Comparison of ENCODE assay signal across 20 cellular contexts in the genomic region with DNA sequence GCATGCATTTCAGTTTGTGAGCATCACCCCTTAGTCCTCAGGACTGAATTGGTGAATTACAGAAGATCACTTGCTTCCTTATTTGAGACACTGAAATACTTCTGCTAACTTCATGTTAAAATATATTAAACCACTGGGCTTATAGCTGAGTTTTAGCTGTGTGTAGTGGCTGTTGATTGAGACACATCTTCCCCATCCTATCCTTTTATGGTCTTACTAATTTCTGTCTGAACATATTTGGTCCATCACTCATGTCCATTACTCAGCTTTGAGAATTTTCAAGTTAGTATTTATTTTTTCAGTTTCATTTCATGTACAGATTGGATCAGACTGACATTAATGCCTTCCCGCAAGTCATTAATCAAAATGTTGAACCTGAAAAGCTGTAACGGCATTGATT.
A peak's percentile ranks its signal among the peaks of the same experiment; 100 is the strongest.
DNase-seq lines count a peak whose midpoint lies in the region; ATAC-seq and TF ChIP-seq lines count a peak whose summit lies in the region.
"Had no signal": no experiment of that assay in that cellular context is flagged by ENCODE, and none has a peak within 500 bp of the region (broad histone marks: within the 10 kb centered on the region; RNA-seq: fewer than 3 reads in every experiment).

No MANE protein-coding gene starts in this region.

- peak overlapping the region; percentile 62; the same call in 1 of the 2 replicates for H4K5ac ChIP-seq in IMR-90 (ENCODE audit: low read depth, low read length)

- 0 out of 2 replicates have a peak overlapping the region, but pooled peaks have one; percentile 60 for H2AK5ac ChIP-seq in IMR-90 (ENCODE audit: low read depth, low read length)

- H3K18ac ChIP-seq in IMR-90 (ENCODE audit: low read depth, low read length) = peak overlapping the region; percentile 94; the same call in 1 of the 2 replicates

- ATAC-seq in IMR-90 (ENCODE audit: low read depth) (peak; percentile 37; the same call in 1 of the 2 replicates), GM21619 (IDR thresholded peaks at IDR 0.05; ENCODE audit: unreplicated experiment) (no peak), GM18505 (IDR thresholded peaks at IDR 0.05; ENCODE audit: unreplicated experiment) (no peak)
- ATAC-seq: gastroesophageal sphincter, left colon had no signal

- H4K8ac ChIP-seq in IMR-90 (ENCODE audit: low read depth in 2 of 2, low read length in 2 of 2) = peak overlapping the region; percentile 85 to 90

- H3K79me1 ChIP-seq in IMR-90 (ENCODE audit: low read depth in 1 of 2, low read length in 2 of 2) = no peaks in the 10 kb centered on the region

- H3K9ac ChIP-seq in IMR-90 (ENCODE audit: low read depth, low read length) = no peak overlapping the region; the same call in 1 of the 2 replicates

- intact Hi-C loops in IMR-90 (cut with micrococcal nuclease) = no loop called here

- H3K4ac ChIP-seq in IMR-90 (ENCODE audit: low read depth, low read length) = peak overlapping the region; percentile 81; the same call in 1 of the 2 replicates

- peaks cover 11% of the 10 kb centered on the region for H3K4me1 ChIP-seq in IMR-90 (ENCODE audit: control insufficient read depth, insufficient read depth, low read length)
- H3K4me1 ChIP-seq: gastroesophageal sphincter, SJCRH30, spleen, uterus had no signal

- TF ChIP-seq POLR2A in IMR-90 (IDR thresholded peaks at IDR 0.05; ENCODE audit: low read depth, low read length) (no peak), GM18505 (IDR thresholded peaks at IDR 0.05; ENCODE audit: borderline replicate concordance, extremely low read depth, insufficient read depth, insufficient read length) (no peak)

- H3K4me3 ChIP-seq in AG04449 (ENCODE audit: low read depth, low read length) = no peak overlapping the region
- H3K4me3 ChIP-seq in IMR-90 (ENCODE audit: insufficient read depth, low read depth, low read length) = no peak overlapping the region
- H3K4me3 ChIP-seq in brain microvascular endothelial cell (ENCODE audit: low read depth, low read length) = no peak overlapping the region
- H3K4me3 ChIP-seq: gastroesophageal sphincter, SJCRH30, spleen, uterus had no signal

- H3K9me3 ChIP-seq in IMR-90 (ENCODE audit: control insufficient read depth, insufficient read depth, low read length) = peaks cover 6% of the 10 kb centered on the region; the same call in 1 of the 2 replicates
- H3K9me3 ChIP-seq: gastroesophageal sphincter, SJCRH30, spleen, uterus had no signal

- CTCF ChIA-PET in AG04449 (lab: Yijun Ruan, JAX) (interaction anchor here (1.3 to 1.4 kb wide), 2 partner anchors 8 to 25 kb away, joined by 3 to 4 read pairs; no protein-coding TSS in a partner anchor), IMR-90 (lab: Yijun Ruan, JAX) (no interaction called here), RWPE1 (lab: Yijun Ruan, JAX) (no interaction called here)

- no TSS peak for BruUV-seq in IMR-90 (replicated peaks; lab: Mats Ljungman, UMichigan)

- H2BK120ac ChIP-seq in IMR-90 (ENCODE audit: low read depth, low read length) = peak overlapping the region; percentile 96

- H3K36me3 ChIP-seq in IMR-90 (ENCODE audit: control insufficient read depth, insufficient read depth, low read length) (no peaks in the 10 kb centered on the region), brain microvascular endothelial cell (replicated peaks) (no peaks in the 10 kb centered on the region)
- H3K36me3 ChIP-seq: gastroesophageal sphincter, SJCRH30, spleen, uterus had no signal

- H4K91ac ChIP-seq in IMR-90 (ENCODE audit: insufficient read depth, low read depth, low read length) = peak overlapping the region; percentile 91

- in situ Hi-C loops in IMR-90 (cut with MboI; ENCODE audit: low sequenced_read_pairs) = loop anchor here (25.0 kb wide), 1 partner anchor 969 kb away; a partner anchor contains a TSS
- in situ Hi-C loops in brain microvascular endothelial cell (cut with HindIII; ENCODE audit: low pct_ligation_motif_present, low sequenced_read_pairs) = no loop called here

- no CpG with 5 or more reads among the region's 2 CpGs for WGBS in IMR-90 (ENCODE audit: extremely low coverage in 2 of 2, insufficient read length in 1 of 2), 2 experiments

- TF ChIP-seq RAD21 in IMR-90 (IDR thresholded peaks at IDR 0.05; ENCODE audit: low read length) = no peak

- H3K27me3 ChIP-seq in IMR-90 (ENCODE audit: control insufficient read depth, insufficient read depth, low read length) (no peaks in the 10 kb centered on the region), brain microvascular endothelial cell (replicated peaks) (no peaks in the 10 kb centered on the region)
- H3K27me3 ChIP-seq: SJCRH30, uterus had no signal

- H2AFZ ChIP-seq in IMR-90 (replicated peaks; ENCODE audit: low read length, poor library complexity) = no peak overlapping the region

- POLR2A ChIA-PET in AG04449 (lab: Yijun Ruan, JAX) (no interaction called here), IMR-90 (lab: Charles Lee; ENCODE audit: unreplicated experiment) (no interaction called here), RWPE1 (lab: Yijun Ruan, JAX; ENCODE audit: low non-redundant PET) (no interaction called here)

- H2BK20ac ChIP-seq in IMR-90 (ENCODE audit: low read depth, low read length) = peak overlapping the region; percentile 94

- dilution Hi-C loops in IMR-90 (cut with HindIII; ENCODE audit: low sequenced_read_pairs, unreplicated experiment) = no loop called here

- peak overlapping the region; percentile 87 for H3K14ac ChIP-seq in IMR-90 (replicated peaks; ENCODE audit: low read depth, low read length)

- 0 out of 2 replicates have a peak, but pooled peaks cover 3% of the 10 kb centered on the region for H3K9me1 ChIP-seq in IMR-90 (ENCODE audit: insufficient read depth, low read length)

- H3K27ac ChIP-seq in IMR-90 (ENCODE audit: insufficient read depth, low read length) (0 out of 2 replicates have a peak overlapping the region, but pooled peaks have one; percentile 27), brain microvascular endothelial cell (peak overlapping the region; percentile 33), RWPE1 (no peak overlapping the region)
- H3K27ac ChIP-seq: gastroesophageal sphincter, SJCRH30, spleen, uterus, VCaP had no signal

- H2BK5ac ChIP-seq in IMR-90 (ENCODE audit: low read depth, low read length, poor library complexity, severe bottlenecking) = peak overlapping the region; percentile 87

- no peak for TF ChIP-seq CTCF in AG04449 (IDR thresholded peaks at IDR 0.05; ENCODE audit: insufficient read depth, low read length, missing control alignments)
- TF ChIP-seq CTCF in IMR-90 (conservative IDR thresholded peaks at IDR 0.05; ENCODE audit: low read depth, low read length) = no peak
- no peak for TF ChIP-seq CTCF in brain microvascular endothelial cell (IDR thresholded peaks at IDR 0.05; ENCODE audit: low read depth, low read length, missing control alignments)
- no peak for TF ChIP-seq CTCF in RWPE1 (conservative IDR thresholded peaks at IDR 0.05; ENCODE audit: low read depth)

- peak overlapping the region; percentile 77; the same call in 1 of the 2 replicates for H3K23ac ChIP-seq in IMR-90 (ENCODE audit: low read depth, low read length)

- H2BK15ac ChIP-seq in IMR-90 (ENCODE audit: low read depth, low read length) = peak overlapping the region; percentile 85; the same call in 2 of the 3 replicates

- no peaks in the 10 kb centered on the region for H4K20me1 ChIP-seq in IMR-90 (ENCODE audit: insufficient read depth, low read length)

- DNase-seq in AG04449 (ENCODE audit: low read depth, low spot score) = peak; percentile 72
- peak; percentile 78 for DNase-seq in IMR-90
- peak; percentile 48 for DNase-seq in brain microvascular endothelial cell
- peak; percentile 42 for DNase-seq in glomerular visceral epithelial cell (ENCODE audit: extremely low spot score)
- no peak for DNase-seq in DMS79 (lab: John Stamatoyannopoulos, UW)
- no peak for DNase-seq in RWPE1 (ENCODE audit: low spot score)
- DNase-seq: activated CD4-positive, alpha-beta T cell treated with anti-CD3 and anti-CD28 coated beads, Interleukin-2, amount 50 U/mL, for 4 hours; aorta; endodermal cell; left colon; NCI-H1436; NCI-H69; SJCRH30; spleen; T-helper 2 cell; uterus had no signal

- H2AK9ac ChIP-seq in IMR-90 (replicated peaks; ENCODE audit: low read depth, low read length, poor library complexity) = no peak overlapping the region

- peak overlapping the region; percentile 41; the same call in 1 of the 2 replicates for H3K4me2 ChIP-seq in IMR-90 (ENCODE audit: low read depth, low read length)

- H3K56ac ChIP-seq in IMR-90 (ENCODE audit: extremely low read depth, insufficient read depth, low read length) = peak overlapping the region; percentile 93

TF ChIP-seq in IMR-90, 13 proteins besides CTCF, POLR2A, EP300 and RAD21:
- no peak for TF ChIP-seq BHLHE40 (IDR thresholded peaks at IDR 0.05; ENCODE audit: low read depth, low read length)
- peak; percentile 36; the same call in 1 of the 2 replicates for TF ChIP-seq CEBPB (IDR thresholded peaks at IDR 0.05; ENCODE audit: low read depth, low read length)

Comparison
In these comparisons a context has a peak if more than half of its experiments do, and no peak if none do; other contexts are left out.
1. DNase-seq: peak in AG04449 (single experiment), IMR-90 (single experiment), brain microvascular endothelial cell (single experiment) and glomerular visceral epithelial cell (single experiment); none in DMS79 (single experiment) and RWPE1 (single experiment).